Comparison of ENCODE assay signal across 9 cellular contexts in genomic region chr12:24798335-24798734, GRCh38.
DNase-seq lines count a peak whose midpoint lies in the region; ATAC-seq and TF ChIP-seq lines count a peak whose summit lies in the region.
"Had no signal": no experiment of that assay in that cellular context is flagged by ENCODE, and none has a peak within 500 bp of the region (broad histone marks: within the 10 kb centered on the region; RNA-seq: fewer than 3 reads in every experiment).

No MANE protein-coding gene starts in this region.

- CTCF ChIA-PET in activated CD8-positive, alpha-beta memory T cell treated with anti-CD3 and anti-CD28 coated beads, Interleukin-2, amount 10 ng/mL, durations not matched to agents 7 days and 5 days (lab: Charles Lee): no interaction called here

- no peak overlapping the region for H3K4me3 ChIP-seq in brain microvascular endothelial cell (ENCODE audit: low read depth, low read length)

- no peaks in the 10 kb centered on the region for H3K27me3 Mint-ChIP-seq in activated CD8-positive, alpha-beta memory T cell treated with anti-CD3 and anti-CD28 coated beads, Interleukin-2, amount 10 ng/mL, durations not matched to agents 7 days and 5 days
- H3K27me3 Mint-ChIP-seq in stimulated activated memory B cell treated with anti-CD40 and anti-IgM and Interleukin-4, amounts not matched to agents 10 μg/mL and 1 μg/mL and 100 μg/mL, for 72 hours: no peaks in the 10 kb centered on the region
- H3K27me3 Mint-ChIP-seq: activated naive CD8-positive, alpha-beta T cell had no signal

- no peak for DNase-seq in activated CD8-positive, alpha-beta memory T cell treated with anti-CD3 and anti-CD28 coated beads, Interleukin-2, amount 10 ng/mL, durations not matched to agents 7 days and 5 days
- no peak for DNase-seq in activated CD8-positive, alpha-beta memory T cell treated with anti-CD3 and anti-CD28 coated beads, Interleukin-2, amount 50 U/mL, for 48 hours
- DNase-seq in hepatic stellate cell (ENCODE audit: low spot score) (no peak), dermis blood vessel endothelial cell (no peak), brain microvascular endothelial cell (no peak)

- no peaks in the 10 kb centered on the region for H3K27me3 ChIP-seq in brain microvascular endothelial cell (replicated peaks)

- H3K4me3 Mint-ChIP-seq in activated CD8-positive, alpha-beta memory T cell treated with anti-CD3 and anti-CD28 coated beads, Interleukin-2, amount 10 ng/mL, durations not matched to agents 7 days and 5 days: no peak overlapping the region
- no peak overlapping the region for H3K4me3 Mint-ChIP-seq in stimulated activated memory B cell treated with anti-CD40 and anti-IgM and Interleukin-4, amounts not matched to agents 10 μg/mL and 1 μg/mL and 100 μg/mL, for 72 hours
- H3K4me3 Mint-ChIP-seq: activated naive CD8-positive, alpha-beta T cell had no signal

- no peak for TF ChIP-seq CTCF in brain microvascular endothelial cell (IDR thresholded peaks at IDR 0.05; ENCODE audit: low read depth, low read length, missing control alignments)

- no peaks in the 10 kb centered on the region for H3K36me3 ChIP-seq in brain microvascular endothelial cell (replicated peaks)

- in situ Hi-C loops in brain microvascular endothelial cell (cut with HindIII; ENCODE audit: low pct_ligation_motif_present, low sequenced_read_pairs): no loop called here

- H3K4me1 Mint-ChIP-seq in activated CD8-positive, alpha-beta memory T cell treated with anti-CD3 and anti-CD28 coated beads, Interleukin-2, amount 10 ng/mL, durations not matched to agents 7 days and 5 days: peaks cover 31% of the 10 kb centered on the region
- peaks cover 29% of the 10 kb centered on the region for H3K4me1 Mint-ChIP-seq in stimulated activated memory B cell treated with anti-CD40 and anti-IgM and Interleukin-4, amounts not matched to agents 10 μg/mL and 1 μg/mL and 100 μg/mL, for 72 hours

- H3K36me3 Mint-ChIP-seq in activated CD8-positive, alpha-beta memory T cell treated with anti-CD3 and anti-CD28 coated beads, Interleukin-2, amount 10 ng/mL, durations not matched to agents 7 days and 5 days: peaks cover 22% of the 10 kb centered on the region
- peaks cover 6% of the 10 kb centered on the region for H3K36me3 Mint-ChIP-seq in stimulated activated memory B cell treated with anti-CD40 and anti-IgM and Interleukin-4, amounts not matched to agents 10 μg/mL and 1 μg/mL and 100 μg/mL, for 72 hours

- peaks cover 7% of the 10 kb centered on the region for H3K9me3 Mint-ChIP-seq in activated CD8-positive, alpha-beta memory T cell treated with anti-CD3 and anti-CD28 coated beads, Interleukin-2, amount 10 ng/mL, durations not matched to agents 7 days and 5 days (ENCODE audit: low read depth)
- H3K9me3 Mint-ChIP-seq in stimulated activated memory B cell treated with anti-CD40 and anti-IgM and Interleukin-4, amounts not matched to agents 10 μg/mL and 1 μg/mL and 100 μg/mL, for 72 hours: peaks cover 4% of the 10 kb centered on the region

- no peak overlapping the region for H3K27ac ChIP-seq in brain microvascular endothelial cell

- ATAC-seq in activated CD8-positive, alpha-beta memory T cell treated with anti-CD3 and anti-CD28 coated beads, Interleukin-2, amount 10 ng/mL, durations not matched to agents 7 days and 5 days: peak; percentile 48
- ATAC-seq in HG02571 (IDR thresholded peaks at IDR 0.05; ENCODE audit: unreplicated experiment) (peak; percentile 67), HG03521 (IDR thresholded peaks at IDR 0.05; ENCODE audit: unreplicated experiment) (peak; percentile 76)
- peak; percentile 86 for ATAC-seq in stimulated activated memory B cell treated with anti-CD40 and anti-IgM and Interleukin-4, amounts not matched to agents 10 μg/mL and 1 μg/mL and 100 μg/mL, for 72 hours

- no peak overlapping the region for H3K27ac Mint-ChIP-seq in activated CD8-positive, alpha-beta memory T cell treated with anti-CD3 and anti-CD28 coated beads, Interleukin-2, amount 10 ng/mL, durations not matched to agents 7 days and 5 days
- peak overlapping the region; percentile 76 for H3K27ac Mint-ChIP-seq in stimulated activated memory B cell treated with anti-CD40 and anti-IgM and Interleukin-4, amounts not matched to agents 10 μg/mL and 1 μg/mL and 100 μg/mL, for 72 hours
- H3K27ac Mint-ChIP-seq: activated naive CD8-positive, alpha-beta T cell had no signal
